Comparison of ENCODE assay signal across 16 cellular contexts in the genomic region with DNA sequence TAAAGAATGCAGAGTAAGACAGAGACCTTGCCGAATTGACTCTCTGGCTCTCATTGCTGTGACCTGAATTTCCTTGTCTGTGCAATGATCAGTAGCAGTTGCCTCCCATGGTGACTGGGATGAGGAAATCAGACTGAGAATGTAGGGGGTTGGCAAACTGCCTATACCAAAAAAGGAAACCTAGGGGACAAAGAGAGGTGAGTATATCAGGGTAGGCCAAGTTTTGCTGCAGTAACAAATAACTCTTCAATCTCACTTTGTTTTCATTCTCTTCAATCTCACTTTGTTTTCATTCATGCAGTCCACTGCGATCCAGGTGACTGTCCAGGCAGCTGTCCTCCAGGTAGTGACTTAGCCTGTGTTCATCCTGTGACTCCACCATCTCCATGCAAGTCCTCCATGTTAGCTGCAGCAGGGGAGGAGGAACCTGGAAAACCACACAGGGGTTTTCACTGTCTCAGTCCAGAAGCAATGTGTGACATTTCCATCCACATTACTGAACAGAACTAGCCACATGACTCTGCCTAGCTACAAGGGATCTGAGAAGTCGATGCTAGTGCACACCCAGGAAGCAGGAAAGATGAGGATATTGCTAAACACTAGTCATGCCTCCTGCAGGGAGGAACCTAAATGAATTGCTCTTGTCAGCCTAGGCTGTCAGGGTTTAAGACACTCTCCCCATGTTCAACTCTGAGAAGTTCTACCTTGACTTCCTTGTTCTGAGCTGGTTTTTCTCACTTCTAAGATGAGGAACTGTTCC. TPM values are rescaled to one million over a fixed set of nuclear protein-coding genes. Genes with fewer than 3 reads are reported as not detected.
DNase-seq lines count a peak whose midpoint lies in the region; ATAC-seq and TF ChIP-seq lines count a peak whose summit lies in the region.
"Had no signal": no experiment of that assay in that cellular context is flagged by ENCODE, and none has a peak within 500 bp of the region (broad histone marks: within the 10 kb centered on the region; RNA-seq: fewer than 3 reads in every experiment).

No MANE protein-coding gene starts in this region.

- peak; percentile 48 for ATAC-seq in left colon
- no peak for ATAC-seq in GM19395 (IDR thresholded peaks at IDR 0.05; ENCODE audit: unreplicated experiment)

- H3K4me1 Mint-ChIP-seq in HFFc6 (ENCODE audit: low read depth) = peaks cover 14% of the 10 kb centered on the region; the same call in 1 of the 2 replicates

- H3K27me3 Mint-ChIP-seq in HFFc6 (ENCODE audit: insufficient read depth) = peaks cover 35% of the 10 kb centered on the region

- no peak overlapping the region for H3K4me3 Mint-ChIP-seq in HFFc6
- H3K4me3 Mint-ChIP-seq: CD4-positive, alpha-beta memory T cell had no signal

- H3K9me3 Mint-ChIP-seq in HFFc6 = no peaks in the 10 kb centered on the region
- H3K9me3 Mint-ChIP-seq: CD4-positive, alpha-beta memory T cell had no signal

- H3K36me3 Mint-ChIP-seq in HFFc6 (ENCODE audit: low read depth) = no peaks in the 10 kb centered on the region
- H3K36me3 Mint-ChIP-seq: CD4-positive, alpha-beta memory T cell had no signal

- no peak for TF ChIP-seq POLR2A in NB4 (IDR thresholded peaks at IDR 0.05; ENCODE audit: extremely low read depth, insufficient read length)

- H3K4me3 ChIP-seq in NB4 (ENCODE audit: low read depth, low read length) (no peak overlapping the region), choroid plexus epithelial cell (ENCODE audit: low read depth, low read length) (no peak overlapping the region)

- DNase-seq in CD1c-positive myeloid dendritic cell (ENCODE audit: extremely low spot score) (peak; percentile 8), NB4 (ENCODE audit: low read depth) (peak; percentile 34), choroid plexus epithelial cell (ENCODE audit: low read depth) (peak; percentile 41), left colon (no peak), NCI-H1694 treated with DMSO at 0.1 percent for 48 hours (lab: John Stamatoyannopoulos, UW) (no peak), HFFc6 (no peak)
- DNase-seq: Calu3; CD4-positive, alpha-beta memory T cell; KG1; NCI-H1048; NCI-H146; NCI-H2081; NCI-H446 treated with DMSO at 0.1 percent for 48 hours; Right ventricle myocardium superior had no signal

- H3K27ac Mint-ChIP-seq in HFFc6 = no peak overlapping the region

- TF ChIP-seq CTCF in NB4 (IDR thresholded peaks at IDR 0.05; ENCODE audit: low read depth, low read length) (no peak), choroid plexus epithelial cell (conservative IDR thresholded peaks at IDR 0.05; ENCODE audit: low read depth, low read length) (no peak), HFFc6 (IDR thresholded peaks at IDR 0.05) (no peak)

- intact Hi-C loops in left colon (cut with DNase I, micrococcal nuclease) = no loop called here

RNA-seq across cellular contexts. Expression of gene TMEM174, which starts 26.0 kb away (rescaled TPM):
- not detected for total RNA-seq in left colon
- not detected for total RNA-seq in HFFc6 (2021; fragmentation: NEBNext Ultra II Directional; extraction: Animal tissue kit (Norgen Biotek cat#: 25700))
- total RNA-seq: Calu3; CD4-positive, alpha-beta memory T cell; H1; Right ventricle myocardium superior had no signal

Comparison
In these comparisons a context has a peak if more than half of its experiments do, and no peak if none do; other contexts are left out.
1. DNase-seq: peak in CD1c-positive myeloid dendritic cell (single experiment), NB4 (single experiment) and choroid plexus epithelial cell (single experiment); none in left colon (0 of 2), NCI-H1694 treated with DMSO at 0.1 percent for 48 hours (single experiment) and HFFc6 (single experiment).